8 cellular contexts compared by ENCODE assay signal in genomic region chr12:104790296-104791125, GRCh38.
A peak's percentile ranks its signal among the peaks of the same experiment; 100 is the strongest.
DNase-seq lines count a peak whose midpoint lies in the region; ATAC-seq and TF ChIP-seq lines count a peak whose summit lies in the region.

No MANE protein-coding gene starts in this region.

- intact Hi-C loops in left ventricle myocardium superior (cut with micrococcal nuclease), result no loop called here

- peak; percentile 85 for TF ChIP-seq CTCF in GM12865 (IDR thresholded peaks at IDR 0.05; ENCODE audit: insufficient read depth, low read depth, low read length, missing control alignments)

- ATAC-seq in left ventricle myocardium superior (peak; percentile 60), HG03439 (IDR thresholded peaks at IDR 0.05; ENCODE audit: unreplicated experiment) (no peak), HG02610 (IDR thresholded peaks at IDR 0.05; ENCODE audit: unreplicated experiment) (no peak)

- peak overlapping the region; percentile 30 for H3K4me3 ChIP-seq in GM12865 (ENCODE audit: low read depth, low read length)

- DNase-seq in GM12865 (ENCODE audit: low read depth) (peak; percentile 57), NCI-H460 (ENCODE audit: extremely low read depth, low read depth) (peak; percentile 42), left ventricle myocardium superior (peak; percentile 65), globus pallidus (ENCODE audit: low spot score) (no peak)
- peak; percentile 8 for DNase-seq in activated gamma-delta T cell treated with anti-CD3 and anti-CD28 coated beads, Interleukin-2, amount 50 U/mL, for 16 hours (ENCODE audit: low read depth)
- DNase-seq in stimulated activated CD4-positive, alpha-beta T cell treated with anti-CD3 and anti-CD28 coated beads, Interleukin-12 subunit alpha, Interleukin-12 subunit beta, amount 100 ng/mL, for 4 hours, result peak; percentile 47
